15 cellular contexts compared by ENCODE assay signal in the genomic region with DNA sequence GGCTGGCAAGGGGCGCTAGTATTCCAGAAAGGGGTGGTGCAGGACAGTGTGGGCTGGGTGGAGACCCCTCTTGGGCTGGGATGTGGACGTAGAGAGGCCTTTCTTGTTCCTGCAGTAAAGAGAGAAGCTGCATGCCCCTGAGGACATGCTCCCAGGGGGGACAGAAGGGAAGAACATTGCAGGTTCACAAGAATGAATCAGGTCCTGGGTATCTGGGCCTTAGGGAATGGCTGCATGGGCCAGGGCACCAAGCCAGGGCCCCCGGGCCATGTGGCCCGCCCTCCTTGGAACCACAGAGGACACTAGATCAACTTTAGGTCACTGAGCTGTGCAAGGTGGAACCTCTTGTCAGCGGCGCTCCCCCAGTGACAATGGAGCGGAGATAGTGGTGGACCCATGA. TPM values are rescaled to one million over a fixed set of nuclear protein-coding genes. Genes with fewer than 3 reads are reported as not detected.
A peak's percentile ranks its signal among the peaks of the same experiment; 100 is the strongest.
DNase-seq lines count a peak whose midpoint lies in the region; ATAC-seq, FAIRE-seq and TF ChIP-seq lines count a peak whose summit lies in the region.
"Had no signal": no experiment of that assay in that cellular context is flagged by ENCODE, and none has a peak within 500 bp of the region (broad histone marks: within the 10 kb centered on the region; RNA-seq: fewer than 3 reads in every experiment).

No MANE protein-coding gene starts in this region.

- TF ChIP-seq CTCF in heart right ventricle (IDR thresholded peaks at IDR 0.05) (no peak), PC-3 (conservative IDR thresholded peaks at IDR 0.05; ENCODE audit: low read depth, low read length) (no peak), K562 (IDR thresholded peaks at IDR 0.05 in 2 of 3, conservative IDR thresholded peaks at IDR 0.05 in 1 of 3; ENCODE audit: insufficient read depth in 2 of 3, low read depth in 1 of 3, low read length in 3 of 3) (no peak)

- TF ChIP-seq EP300 in K562 (IDR thresholded peaks at IDR 0.05; ENCODE audit: low read length): no peak

- in situ Hi-C loops in K562 (cut with MboI): no loop called here

- TF ChIP-seq RAD21 in K562 (CRISPR knock-in tag; conservative IDR thresholded peaks at IDR 0.05 in 1 of 2, IDR thresholded peaks at IDR 0.05 in 1 of 2): no peak

- H3K4me2 ChIP-seq in PC-3 (ENCODE audit: low read length) (peak overlapping the region; percentile 46), K562 (ENCODE audit: insufficient read depth, low read length) (no peak overlapping the region)
- H3K4me2 ChIP-seq: SK-N-SH had no signal

- H3K9me2 ChIP-seq in PC-3 (replicated peaks; ENCODE audit: low read length): no peaks in the 10 kb centered on the region
- H3K9me2 ChIP-seq: SK-N-SH had no signal

- H2AFZ ChIP-seq in PC-3 (ENCODE audit: low read length) (no peak overlapping the region), K562 (ENCODE audit: low read depth, low read length) (no peak overlapping the region)

- H4K20me1 ChIP-seq in PC-3 (ENCODE audit: low read length) (no peaks in the 10 kb centered on the region), K562 (replicated peaks; ENCODE audit: control insufficient read depth, insufficient read depth, low read length) (no peaks in the 10 kb centered on the region)

- H3K36me3 ChIP-seq in heart right ventricle (no peaks in the 10 kb centered on the region), PC-3 (ENCODE audit: low read depth, low read length) (no peaks in the 10 kb centered on the region), K562 (ENCODE audit: control insufficient read depth, insufficient read depth, low read length) (no peaks in the 10 kb centered on the region)

- no peaks in the 10 kb centered on the region for H3F3A ChIP-seq in PC-3 (ENCODE audit: low read length, unreplicated experiment)

- H3K27me3 ChIP-seq in heart right ventricle (no peaks in the 10 kb centered on the region), PC-3 (ENCODE audit: low read length) (no peaks in the 10 kb centered on the region), K562 (ENCODE audit: control insufficient read depth in 2 of 2, insufficient read depth in 2 of 2, low read length in 2 of 2) (peaks cover 0 to 4% of the 10 kb centered on the region in 2 experiments; a peak in 1 of 5 replicates)

- intact Hi-C loops in Right ventricle myocardium inferior (cut with DNase I): loop anchor here (5.0 kb wide), 1 partner anchor 37 kb away; no protein-coding TSS in a partner anchor
- intact Hi-C loops in heart right ventricle (cut with DNase I): no loop called here
- intact Hi-C loops in PC-3 (cut with micrococcal nuclease): no loop called here
- intact Hi-C loops in K562 (cut with micrococcal nuclease): no loop called here

- TF ChIP-seq POLR2A in K562 (conservative IDR thresholded peaks at IDR 0.05): no peak
- TF ChIP-seq POLR2A in erythroblast (IDR thresholded peaks at IDR 0.05; ENCODE audit: low read length): no peak

- CTCF ChIA-PET in PC-3 (lab: Charles Lee) (no interaction called here), K562 (lab: Yijun Ruan, JAX; ENCODE audit: low intra/inter-chr PET ratio) (no interaction called here)

- ATAC-seq in Right ventricle myocardium inferior (no peak), heart right ventricle (no peak), PC-3 (no peak), K562 (no peak), HG03469 (IDR thresholded peaks at IDR 0.05; ENCODE audit: unreplicated experiment) (no peak), HG02885 (IDR thresholded peaks at IDR 0.05; ENCODE audit: poor library complexity, unreplicated experiment) (no peak)

- H3K9me3 ChIP-seq in heart right ventricle (no peaks in the 10 kb centered on the region), PC-3 (ENCODE audit: low read length) (no peaks in the 10 kb centered on the region), K562 (replicated peaks; ENCODE audit: control insufficient read depth, insufficient read depth, low read depth, low read length) (no peaks in the 10 kb centered on the region; the same call in 1 of the 2 replicates)
- H3K9me3 ChIP-seq: SK-N-SH had no signal

- H3K9ac ChIP-seq in PC-3 (ENCODE audit: low read length): peak overlapping the region; percentile 6; the same call in 1 of the 2 replicates
- no peak overlapping the region for H3K9ac ChIP-seq in K562 (ENCODE audit: insufficient read depth in 1 of 2, low read depth in 2 of 2, low read length in 2 of 2)
- H3K9ac ChIP-seq: SK-N-SH had no signal

- no TSS peak for BruUV-seq in PC-3 (replicated peaks; lab: Mats Ljungman, UMichigan)
- BruUV-seq in K562 (replicated peaks; lab: Mats Ljungman, UMichigan): no TSS peak

- POLR2A ChIA-PET in PC-3 (lab: Charles Lee; ENCODE audit: unreplicated experiment): no interaction called here
- POLR2A ChIA-PET in K562 (lab: Yijun Ruan, JAX): interaction anchor here (0.7 to 1.3 kb wide), 4 partner anchors 9 to 160 kb away, joined by 3 to 5 read pairs (median 4); no protein-coding TSS in a partner anchor

- FAIRE-seq in K562 (lab: Jason Lieb, UNC): no peak
- FAIRE-seq: H1 had no signal

- WGBS in heart right ventricle, 2 donors: 74 to 78% methylated on average over 7 of the region's 7 CpGs
- 57% methylated on average over 7 of the region's 7 CpGs for WGBS in K562 (ENCODE audit: insufficient coverage, low coverage, missing lambda C conversion rate)

- peaks cover 0 to 48% (median 22%) of the 10 kb centered on the region in 9 donors for H3K4me1 ChIP-seq in heart right ventricle
- H3K4me1 ChIP-seq in PC-3 (ENCODE audit: insufficient read depth, low read length): peaks cover 31% of the 10 kb centered on the region
- peaks cover 15 to 19% of the 10 kb centered on the region in 2 experiments; a peak in 4 of 5 replicates for H3K4me1 ChIP-seq in K562 (replicated peaks in 1 of 2; ENCODE audit: control insufficient read depth in 2 of 2, insufficient read depth in 2 of 2, low read length in 2 of 2)

- no peaks in the 10 kb centered on the region for H3K9me1 ChIP-seq in K562 (ENCODE audit: control insufficient read depth, insufficient read depth, low read length)

- DNase-seq in Right ventricle myocardium inferior (ENCODE audit: missing footprints): peak; percentile 74
- DNase-seq in heart right ventricle: no peak
- DNase-seq in PC-3: peak; percentile 18
- no peak for DNase-seq in K562 (ENCODE audit: extremely low read depth in 1 of 4, low spot score in 3 of 4)
- DNase-seq in erythroblast (lab: John Stamatoyannopoulos, UW): no peak
- no peak for DNase-seq in NCI-H345 (lab: John Stamatoyannopoulos, UW)
- DNase-seq: C1 segment of cervical spinal cord, NCI-H1417 treated with DMSO at 0.1 percent for 48 hours, NCI-H2029, NCI-H2171 treated with DMSO at 0.1 percent for 48 hours, NCI-H748 treated with DMSO at 0.1 percent for 48 hours, SK-N-SH had no signal

- H3K79me2 ChIP-seq in PC-3 (ENCODE audit: low read length) (no peaks in the 10 kb centered on the region), K562 (ENCODE audit: control insufficient read depth, insufficient read depth, low read length) (no peaks in the 10 kb centered on the region)

- H3K4me3 ChIP-seq in heart right ventricle: no peak overlapping the region
- H3K4me3 ChIP-seq in PC-3 (ENCODE audit: low read length): no peak overlapping the region
- no peak overlapping the region for H3K4me3 ChIP-seq in K562

- no peak overlapping the region for H3K27ac ChIP-seq in heart right ventricle
- H3K27ac ChIP-seq in PC-3 (ENCODE audit: low read length): peak overlapping the region; percentile 54
- H3K27ac ChIP-seq in K562 (ENCODE audit: extremely low read depth, low read depth, low read length): no peak overlapping the region

RNA-seq across cellular contexts. Expression of a gene that starts 51.8 kb away (rescaled TPM):
- total RNA-seq in Right ventricle myocardium inferior: 86.6 TPM
- total RNA-seq in heart right ventricle: 10 to 100 TPM; 73.1 to 94.6 (median 77.0) TPM
- 10 to 100 TPM; 36.9 to 39.8 TPM for polyA plus RNA-seq in heart right ventricle
- 80.8 and 86.9 TPM in 2 replicates for total RNA-seq in PC-3 (2014; rRNA removed)
- total RNA-seq in K562 (2011; cell fraction: chromatin; rRNA removed; ENCODE audit: low replicate concordance): 30.4 and 40.8 TPM in 2 replicates
- 22.5 and 24.2 TPM in 2 replicates for total RNA-seq in K562 (2011; cell fraction: nucleolus; rRNA removed)
- 37.6 and 62.4 TPM in 2 replicates for total RNA-seq in K562 (2011; cell fraction: nucleoplasm; rRNA removed)
- total RNA-seq in K562 (2014; rRNA removed): 31.1 and 34.5 TPM in 2 replicates
- 69.9 and 73.6 TPM in 2 replicates for total RNA-seq in K562 (2014; rRNA removed; fragmentation: Illumina TruSeq; extraction: Trizol)
- 59.6 and 63.6 TPM in 2 replicates for total RNA-seq in K562 (2015; rRNA removed; fragmentation: Illumina TruSeq; extraction: Trizol)
- total RNA-seq in K562 (2021): 75.5 and 82.5 TPM in 2 replicates
- 64.8 and 90.3 TPM in 2 replicates for polyA plus RNA-seq in K562 (2011; rRNA removed)
- 29.8 and 49.5 TPM in 2 replicates for polyA plus RNA-seq in K562 (2011; cell fraction: cytosol; rRNA removed)
- 44.5 and 52.5 TPM in 2 replicates for polyA plus RNA-seq in K562 (2011; cell fraction: nucleus; rRNA removed)
- polyA plus RNA-seq in K562 (2012): 48.0 and 52.7 TPM in 2 replicates
- polyA plus RNA-seq in K562 (2014; fragmentation: Illumina TruSeq; extraction: Trizol): 78.3 and 101 TPM in 2 replicates
- 1 to 10 TPM; 3.3 to 6.3 TPM for polyA plus RNA-seq in K562 (2014; fragmentation: Nextera tagmentation; extraction: Ambion mirVana)
- 59.1 and 59.4 TPM in 2 replicates for polyA plus RNA-seq in K562 (2014; rRNA removed)
- 46.6 and 47.8 TPM in 2 replicates for polyA minus RNA-seq in K562 (2011; rRNA and poly(A)+ RNA removed)
- polyA minus RNA-seq in K562 (2011; cell fraction: cytosol; rRNA and poly(A)+ RNA removed): 26.5 and 29.5 TPM in 2 replicates
- 28.0 and 52.0 TPM in 2 replicates for polyA minus RNA-seq in K562 (2011; cell fraction: nucleus; rRNA and poly(A)+ RNA removed)

RNA-seq across cellular contexts. Expression of a gene that starts 52.2 kb away (rescaled TPM):
- total RNA-seq in Right ventricle myocardium inferior (58.2 TPM), heart right ventricle (10 to 100 TPM; 38.5 to 77.1 (median 56.4) TPM), PC-3 (2014; rRNA removed) (9.6 and 9.7 TPM in 2 replicates), K562 (2014; rRNA removed) (1.4 TPM in 2 replicates), K562 (2014; rRNA removed; fragmentation: Illumina TruSeq; extraction: Trizol) (1.3 and 1.7 TPM in 2 replicates), K562 (2015; rRNA removed; fragmentation: Illumina TruSeq; extraction: Trizol) (1.5 and 2.1 TPM in 2 replicates), K562 (2021) (4.0 and 5.9 TPM in 2 replicates)
- polyA plus RNA-seq in heart right ventricle (10 to 100 TPM; 58.7 to 76.2 TPM), K562 (2011; rRNA removed) (2.6 and 6.8 TPM in 2 replicates), K562 (2014; fragmentation: Illumina TruSeq; extraction: Trizol) (2.6 and 3.6 TPM in 2 replicates), K562 (2014; fragmentation: Nextera tagmentation; extraction: Ambion mirVana) (under 1 TPM; 0.27 to 0.30 TPM), K562 (2014; rRNA removed) (3.1 and 3.4 TPM in 2 replicates)
- total RNA-seq in K562 (2011; cell fraction: chromatin; rRNA removed; ENCODE audit: low replicate concordance): 5.4 and 7.1 TPM in 2 replicates
- total RNA-seq in K562 (2011; cell fraction: nucleolus; rRNA removed): 4.5 and 5.0 TPM in 2 replicates
- total RNA-seq in K562 (2011; cell fraction: nucleoplasm; rRNA removed): 4.6 and 7.2 TPM in 2 replicates
- polyA plus RNA-seq in K562 (2011; cell fraction: cytosol; rRNA removed): 2.4 and 6.8 TPM in 2 replicates
- polyA plus RNA-seq in K562 (2011; cell fraction: nucleus; rRNA removed): 6.6 and 11.3 TPM in 2 replicates
- 4.0 and 11.0 TPM in 2 replicates for polyA plus RNA-seq in K562 (2012)
- polyA minus RNA-seq in K562 (2011; rRNA and poly(A)+ RNA removed): 2.2 and 3.6 TPM in 2 replicates
- polyA minus RNA-seq in K562 (2011; cell fraction: cytosol; rRNA and poly(A)+ RNA removed): 2.2 and 5.6 TPM in 2 replicates
- polyA minus RNA-seq in K562 (2011; cell fraction: nucleus; rRNA and poly(A)+ RNA removed): 3.8 and 8.9 TPM in 2 replicates

Comparison
In these comparisons a context has a peak if more than half of its experiments do, and no peak if none do; other contexts are left out.
1. DNase-seq: peak in Right ventricle myocardium inferior (single experiment) and PC-3 (single experiment); none in heart right ventricle (0 of 2), K562 (0 of 4), erythroblast (0 of 2) and NCI-H345 (single experiment).